In genomic region chr17:6663200-6663599, GRCh38 we compare ENCODE assay signal across 1 cellular context. TPM values are rescaled to one million over a fixed set of nuclear protein-coding genes. Genes with fewer than 3 reads are reported as not detected.
"Had no signal": no experiment of that assay in that cellular context is flagged by ENCODE, and none has a peak within 500 bp of the region (broad histone marks: within the 10 kb centered on the region; RNA-seq: fewer than 3 reads in every experiment).

No MANE protein-coding gene starts in this region.

RNA-seq across cellular contexts. Expression of gene SLC13A5, which starts 50.0 kb away (rescaled TPM):
- total RNA-seq: G401 had no signal
